18 cellular contexts compared by ENCODE assay signal in genomic region chr9:90032296-90033029, GRCh38.
"Had no signal": no experiment of that assay in that cellular context is flagged by ENCODE, and none has a peak within 500 bp of the region (broad histone marks: within the 10 kb centered on the region; RNA-seq: fewer than 3 reads in every experiment).

No MANE protein-coding gene starts in this region.

- H3K36me3 ChIP-seq: spleen, thoracic aorta had no signal

- H3K27ac Mint-ChIP-seq: activated B cell treated with CpG ODN at 0.5 μM for 24 hours; activated CD8-positive, alpha-beta T cell treated with anti-CD3 and anti-CD28 coated beads for 36 hours; activated naive CD8-positive, alpha-beta T cell had no signal

- H3K27ac ChIP-seq: coronary artery, psoas muscle, spleen, thoracic aorta had no signal

- DNase-seq: activated B cell treated with CpG ODN at 0.5 μM for 24 hours; activated CD4-positive, alpha-beta T cell treated with anti-CD3 and anti-CD28 coated beads for 48 hours; activated CD8-positive, alpha-beta T cell treated with anti-CD3 and anti-CD28 coated beads for 36 hours; activated gamma-delta T cell; activated T-cell treated with anti-CD3 and anti-CD28 coated beads, Interleukin-2, amount 50 U/mL, for 48 hours; amniotic stem cell; effector CD4-positive, alpha-beta T cell; foreskin fibroblast; glutamatergic neuron; left ventricle myocardium superior; psoas muscle; T-helper 2 cell had no signal

- H3K4me1 Mint-ChIP-seq: activated B cell treated with CpG ODN at 0.5 μM for 24 hours; central memory CD8-positive, alpha-beta T cell had no signal

- H3K27me3 Mint-ChIP-seq: activated B cell treated with CpG ODN at 0.5 μM for 24 hours; activated CD8-positive, alpha-beta T cell treated with anti-CD3 and anti-CD28 coated beads for 36 hours; activated naive CD8-positive, alpha-beta T cell had no signal

- H3K4me3 Mint-ChIP-seq: activated B cell treated with CpG ODN at 0.5 μM for 24 hours; activated CD8-positive, alpha-beta T cell treated with anti-CD3 and anti-CD28 coated beads for 36 hours; activated naive CD8-positive, alpha-beta T cell; central memory CD8-positive, alpha-beta T cell had no signal

- H3K9me3 Mint-ChIP-seq: activated B cell treated with CpG ODN at 0.5 μM for 24 hours; activated CD8-positive, alpha-beta T cell treated with anti-CD3 and anti-CD28 coated beads for 36 hours; central memory CD8-positive, alpha-beta T cell had no signal

- H3K4me1 ChIP-seq: psoas muscle, spleen had no signal

- ATAC-seq: activated CD8-positive, alpha-beta T cell treated with anti-CD3 and anti-CD28 coated beads for 36 hours; left ventricle myocardium superior; psoas muscle; sciatic nerve had no signal

- H3K4me3 ChIP-seq: coronary artery, psoas muscle, spleen, thoracic aorta had no signal

- H3K27me3 ChIP-seq: spleen had no signal

- H3K9me3 ChIP-seq: psoas muscle, spleen, thoracic aorta had no signal

- H3K36me3 Mint-ChIP-seq: activated naive CD8-positive, alpha-beta T cell had no signal
